ENCODE assay signal across 8 cellular contexts in genomic region chr11:85123752-85124231, GRCh38.
DNase-seq lines count a peak whose midpoint lies in the region; ATAC-seq and TF ChIP-seq lines count a peak whose summit lies in the region.
"Had no signal": no experiment of that assay in that cellular context is flagged by ENCODE, and none has a peak within 500 bp of the region (broad histone marks: within the 10 kb centered on the region; RNA-seq: fewer than 3 reads in every experiment).

No MANE protein-coding gene starts in this region.

- H3K27ac ChIP-seq in right lobe of liver (no peak overlapping the region), left ventricle myocardium inferior (replicated peaks) (no peak overlapping the region)
- H3K27ac ChIP-seq: cardiac muscle cell had no signal

- H3K4me1 Mint-ChIP-seq in IgD-negative memory B cell: peaks cover 8 to 25% (median 22%) of the 10 kb centered on the region in 3 donors
- peaks cover 37% of the 10 kb centered on the region for H3K4me1 Mint-ChIP-seq in stimulated activated memory B cell treated with anti-CD40 and anti-IgM and Interleukin-4, amounts not matched to agents 10 μg/mL and 1 μg/mL and 100 μg/mL, for 72 hours
- no peaks in the 10 kb centered on the region for H3K4me1 Mint-ChIP-seq in activated T-helper 2 cell treated with anti-CD3 and anti-CD28 coated beads, Interferon-gamma antibody, Interleukin-2, Interleukin-4, amounts not matched to agents 10 μg/mL and 5 μg/mL and 100 μg/mL, durations not matched to agents 14 hours and 24 hours and 36 hours (ENCODE audit: low read depth)

- DNase-seq in GM19238 (ENCODE audit: insufficient read length, low spot score) (peak; percentile 3), right lobe of liver (no peak), left ventricle myocardium inferior (no peak)
- DNase-seq in activated T-helper 2 cell treated with anti-CD3 and anti-CD28 coated beads, Interferon-gamma antibody, Interleukin-2, Interleukin-4, amounts not matched to agents 10 μg/mL and 5 μg/mL and 100 μg/mL, durations not matched to agents 14 hours and 24 hours and 36 hours (ENCODE audit: low spot score): no peak

- H3K4me1 ChIP-seq in right lobe of liver (no peaks in the 10 kb centered on the region), left ventricle myocardium inferior (no peaks in the 10 kb centered on the region)

- H3K27ac Mint-ChIP-seq in IgD-negative memory B cell: peak overlapping the region; percentile 27 to 89 (median 63)
- peak overlapping the region; percentile 73 for H3K27ac Mint-ChIP-seq in stimulated activated memory B cell treated with anti-CD40 and anti-IgM and Interleukin-4, amounts not matched to agents 10 μg/mL and 1 μg/mL and 100 μg/mL, for 72 hours
- no peak overlapping the region for H3K27ac Mint-ChIP-seq in activated T-helper 2 cell treated with anti-CD3 and anti-CD28 coated beads, Interferon-gamma antibody, Interleukin-2, Interleukin-4, amounts not matched to agents 10 μg/mL and 5 μg/mL and 100 μg/mL, durations not matched to agents 14 hours and 24 hours and 36 hours

- intact Hi-C loops in right lobe of liver (cut with DNase I): no loop called here
- intact Hi-C loops in left ventricle myocardium inferior (cut with micrococcal nuclease): no loop called here
- intact Hi-C loops in activated T-helper 2 cell treated with anti-CD3 and anti-CD28 coated beads, Interferon-gamma antibody, Interleukin-2, Interleukin-4, amounts not matched to agents 10 μg/mL and 5 μg/mL and 100 μg/mL, durations not matched to agents 14 hours and 24 hours and 36 hours (cut with micrococcal nuclease): no loop called here

- no peaks in the 10 kb centered on the region for H3K27me3 Mint-ChIP-seq in IgD-negative memory B cell
- no peaks in the 10 kb centered on the region for H3K27me3 Mint-ChIP-seq in stimulated activated memory B cell treated with anti-CD40 and anti-IgM and Interleukin-4, amounts not matched to agents 10 μg/mL and 1 μg/mL and 100 μg/mL, for 72 hours
- no peaks in the 10 kb centered on the region for H3K27me3 Mint-ChIP-seq in activated T-helper 2 cell treated with anti-CD3 and anti-CD28 coated beads, Interferon-gamma antibody, Interleukin-2, Interleukin-4, amounts not matched to agents 10 μg/mL and 5 μg/mL and 100 μg/mL, durations not matched to agents 14 hours and 24 hours and 36 hours (ENCODE audit: low read depth)

- no peak overlapping the region for H3K4me3 ChIP-seq in right lobe of liver
- H3K4me3 ChIP-seq in left ventricle myocardium inferior: no peak overlapping the region
- H3K4me3 ChIP-seq: cardiac muscle cell had no signal

- H3K9me3 ChIP-seq in right lobe of liver (no peaks in the 10 kb centered on the region), left ventricle myocardium inferior (replicated peaks) (no peaks in the 10 kb centered on the region)

- H3K9me3 Mint-ChIP-seq in IgD-negative memory B cell: peaks cover 0 to 5% (median 0%) of the 10 kb centered on the region in 3 donors
- H3K9me3 Mint-ChIP-seq in stimulated activated memory B cell treated with anti-CD40 and anti-IgM and Interleukin-4, amounts not matched to agents 10 μg/mL and 1 μg/mL and 100 μg/mL, for 72 hours: no peaks in the 10 kb centered on the region
- H3K9me3 Mint-ChIP-seq in activated T-helper 2 cell treated with anti-CD3 and anti-CD28 coated beads, Interferon-gamma antibody, Interleukin-2, Interleukin-4, amounts not matched to agents 10 μg/mL and 5 μg/mL and 100 μg/mL, durations not matched to agents 14 hours and 24 hours and 36 hours: peaks cover 31% of the 10 kb centered on the region

- H3K27me3 ChIP-seq in right lobe of liver (no peaks in the 10 kb centered on the region), left ventricle myocardium inferior (ENCODE audit: low read depth) (no peaks in the 10 kb centered on the region)
- H3K27me3 ChIP-seq: cardiac muscle cell had no signal

- ATAC-seq in HG02763 (IDR thresholded peaks at IDR 0.05; ENCODE audit: unreplicated experiment): peak; percentile 95
- peak; percentile 98 for ATAC-seq in stimulated activated memory B cell treated with anti-CD40 and anti-IgM and Interleukin-4, amounts not matched to agents 10 μg/mL and 1 μg/mL and 100 μg/mL, for 72 hours
- no peak for ATAC-seq in right lobe of liver

- H3K4me3 Mint-ChIP-seq in IgD-negative memory B cell: peak overlapping the region in 3 of 4 donors; percentile 1 to 47 (median 19)
- H3K4me3 Mint-ChIP-seq in stimulated activated memory B cell treated with anti-CD40 and anti-IgM and Interleukin-4, amounts not matched to agents 10 μg/mL and 1 μg/mL and 100 μg/mL, for 72 hours: no peak overlapping the region
- no peak overlapping the region for H3K4me3 Mint-ChIP-seq in activated T-helper 2 cell treated with anti-CD3 and anti-CD28 coated beads, Interferon-gamma antibody, Interleukin-2, Interleukin-4, amounts not matched to agents 10 μg/mL and 5 μg/mL and 100 μg/mL, durations not matched to agents 14 hours and 24 hours and 36 hours (ENCODE audit: low read depth)

- no peaks in the 10 kb centered on the region for H3K36me3 Mint-ChIP-seq in IgD-negative memory B cell
- no peaks in the 10 kb centered on the region for H3K36me3 Mint-ChIP-seq in stimulated activated memory B cell treated with anti-CD40 and anti-IgM and Interleukin-4, amounts not matched to agents 10 μg/mL and 1 μg/mL and 100 μg/mL, for 72 hours
- H3K36me3 Mint-ChIP-seq in activated T-helper 2 cell treated with anti-CD3 and anti-CD28 coated beads, Interferon-gamma antibody, Interleukin-2, Interleukin-4, amounts not matched to agents 10 μg/mL and 5 μg/mL and 100 μg/mL, durations not matched to agents 14 hours and 24 hours and 36 hours (ENCODE audit: low read depth): no peaks in the 10 kb centered on the region

- TF ChIP-seq CTCF in right lobe of liver (IDR thresholded peaks at IDR 0.05): no peak
- TF ChIP-seq CTCF in left ventricle myocardium inferior (IDR thresholded peaks at IDR 0.05; ENCODE audit: borderline replicate concordance): no peak

- H3K36me3 ChIP-seq in right lobe of liver (no peaks in the 10 kb centered on the region), left ventricle myocardium inferior (no peaks in the 10 kb centered on the region)
- H3K36me3 ChIP-seq: cardiac muscle cell had no signal

- no peak for TF ChIP-seq POLR2A in right lobe of liver (IDR thresholded peaks at IDR 0.05)

- WGBS in right lobe of liver (ENCODE audit: insufficient coverage, low coverage, low lambda C conversion rate, missing lambda C conversion rate): 46% methylated on average over 1 of the region's 1 CpG

Comparison
In these comparisons a context has a peak if more than half of its experiments do, and no peak if none do; other contexts are left out.
1. ATAC-seq: peak in HG02763 (single experiment) and stimulated activated memory B cell treated with anti-CD40 and anti-IgM and Interleukin-4, amounts not matched to agents 10 μg/mL and 1 μg/mL and 100 μg/mL, for 72 hours (single experiment); none in right lobe of liver (0 of 4).
2. H3K4me3 Mint-ChIP-seq: peak in IgD-negative memory B cell (3 of 4); none in stimulated activated memory B cell treated with anti-CD40 and anti-IgM and Interleukin-4, amounts not matched to agents 10 μg/mL and 1 μg/mL and 100 μg/mL, for 72 hours (single experiment) and activated T-helper 2 cell treated with anti-CD3 and anti-CD28 coated beads, Interferon-gamma antibody, Interleukin-2, Interleukin-4, amounts not matched to agents 10 μg/mL and 5 μg/mL and 100 μg/mL, durations not matched to agents 14 hours and 24 hours and 36 hours (single experiment).